In genomic region chr3:41299036-41299435, GRCh38 we compare ENCODE assay signal across 3 cellular contexts.
"Had no signal": no experiment of that assay in that cellular context is flagged by ENCODE, and none has a peak within 500 bp of the region (broad histone marks: within the 10 kb centered on the region; RNA-seq: fewer than 3 reads in every experiment).

No MANE protein-coding gene starts in this region.

- DNase-seq: GDM1, GF-D8 had no signal

- H3K4me3 ChIP-seq: GM12878 had no signal
